Comparison of ENCODE assay signal across 18 cellular contexts in genomic region chr7:106964455-106964854, GRCh38.
DNase-seq lines count a peak whose midpoint lies in the region; ATAC-seq and TF ChIP-seq lines count a peak whose summit lies in the region.
"Had no signal": no experiment of that assay in that cellular context is flagged by ENCODE, and none has a peak within 500 bp of the region (broad histone marks: within the 10 kb centered on the region; RNA-seq: fewer than 3 reads in every experiment).

No MANE protein-coding gene starts in this region.

- peaks cover 4% of the 10 kb centered on the region for H3K27me3 Mint-ChIP-seq in GM23338 (ENCODE audit: insufficient read depth, low read depth, poor library complexity)

- peaks cover 5% of the 10 kb centered on the region; the same call in 2 of the 3 replicates for H3K9me3 Mint-ChIP-seq in GM23338
- H3K9me3 Mint-ChIP-seq: CD4-positive, alpha-beta T cell had no signal

- H3K4me2 ChIP-seq in GM23338: no peak overlapping the region
- H3K4me2 ChIP-seq: A549, KMS-11 had no signal

- H3F3A ChIP-seq in GM23338 (replicated peaks; ENCODE audit: low read depth): no peaks in the 10 kb centered on the region

- H3K4me1 ChIP-seq in GM23338 (ENCODE audit: insufficient read depth) (peaks cover 42% of the 10 kb centered on the region), tibial nerve (no peaks in the 10 kb centered on the region), SJCRH30 (no peaks in the 10 kb centered on the region)
- H3K4me1 ChIP-seq: A549, SJSA1 had no signal

- H3K4me3 ChIP-seq in GM23338: no peak overlapping the region
- no peak overlapping the region for H3K4me3 ChIP-seq in tibial nerve
- H3K4me3 ChIP-seq in SJCRH30: no peak overlapping the region
- H3K4me3 ChIP-seq: A549, SJSA1 had no signal

- peak; percentile 23 for DNase-seq in GM23338 (ENCODE audit: low spot score)
- DNase-seq in NCI-H146 (lab: John Stamatoyannopoulos, UW): peak; percentile 96
- DNase-seq in NCI-H345 treated with DMSO at 0.1 percent for 48 hours (lab: John Stamatoyannopoulos, UW; ENCODE audit: unreplicated experiment): peak; percentile 16
- DNase-seq in caudate nucleus (lab: John Stamatoyannopoulos, UW): peak in 2 of 61 donors; percentile 5 to 23
- no peak for DNase-seq in NCI-H2171 treated with DMSO at 0.1 percent for 48 hours (lab: John Stamatoyannopoulos, UW)
- DNase-seq in tibial nerve (ENCODE audit: low spot score in 2 of 2): no peak
- DNase-seq in SJCRH30: no peak
- DNase-seq: CD4-positive, alpha-beta T cell; GOT3; MM.1S; NCI-H2029; NCI-H446 treated with DMSO at 0.1 percent for 48 hours; RPMI8226; T-helper 9 cell had no signal

- H3K9me2 ChIP-seq in GM23338 (ENCODE audit: insufficient read depth): no peaks in the 10 kb centered on the region

- 32 to 33% methylated on average over 2 of the region's 2 CpGs for WGBS in tibial nerve, 2 donors

- no peak overlapping the region for H3K27ac Mint-ChIP-seq in GM23338
- H3K27ac Mint-ChIP-seq: CD4-positive, alpha-beta T cell had no signal

- H3K4me3 Mint-ChIP-seq in GM23338: no peak overlapping the region
- H3K4me3 Mint-ChIP-seq: CD4-positive, alpha-beta T cell had no signal

- no peak for TF ChIP-seq CTCF in GM23338 (conservative IDR thresholded peaks at IDR 0.05; ENCODE audit: low read depth in 2 of 2)
- no peak for TF ChIP-seq CTCF in tibial nerve (IDR thresholded peaks at IDR 0.05)

- no peak for TF ChIP-seq POLR2A in tibial nerve (IDR thresholded peaks at IDR 0.05)

- no peak overlapping the region for H3K27ac ChIP-seq in GM23338 (ENCODE audit: low read depth)
- peak overlapping the region; percentile 1 for H3K27ac ChIP-seq in caudate nucleus (ENCODE audit: low read depth, low read length)
- H3K27ac ChIP-seq in tibial nerve: no peak overlapping the region
- no peak overlapping the region for H3K27ac ChIP-seq in SJCRH30
- H3K27ac ChIP-seq: A549, KMS-11, SJSA1 had no signal

- H3K36me3 Mint-ChIP-seq in GM23338 (ENCODE audit: low read depth): no peaks in the 10 kb centered on the region

- H3K36me3 ChIP-seq in GM23338 (ENCODE audit: insufficient read depth): no peaks in the 10 kb centered on the region
- no peaks in the 10 kb centered on the region for H3K36me3 ChIP-seq in tibial nerve
- H3K36me3 ChIP-seq in SJCRH30: no peaks in the 10 kb centered on the region
- H3K36me3 ChIP-seq: SJSA1 had no signal

- TF ChIP-seq EP300 in tibial nerve (IDR thresholded peaks at IDR 0.05): no peak

- no peaks in the 10 kb centered on the region for H3K9me3 ChIP-seq in tibial nerve
- H3K9me3 ChIP-seq in SJCRH30 (replicated peaks): no peaks in the 10 kb centered on the region
- H3K9me3 ChIP-seq: A549, SJSA1 had no signal

- no peak for ATAC-seq in GM23338
- no peak for ATAC-seq in HG03280 (IDR thresholded peaks at IDR 0.05; ENCODE audit: unreplicated experiment)
- ATAC-seq: A549 had no signal

- H4K20me1 ChIP-seq in GM23338 (replicated peaks; ENCODE audit: insufficient read depth): no peaks in the 10 kb centered on the region

- H2AFZ ChIP-seq in GM23338: no peak overlapping the region

- H3K27me3 ChIP-seq in GM23338 (ENCODE audit: insufficient read depth) (no peaks in the 10 kb centered on the region), tibial nerve (no peaks in the 10 kb centered on the region), SJCRH30 (no peaks in the 10 kb centered on the region)

- peaks cover 21% of the 10 kb centered on the region for H3K4me1 Mint-ChIP-seq in GM23338

- H3K79me2 ChIP-seq in GM23338 (replicated peaks; ENCODE audit: insufficient read depth): no peaks in the 10 kb centered on the region

TF ChIP-seq in GM23338, 12 proteins besides CTCF, POLR2A, EP300 and RAD21:
- TF ChIP-seq POLR2AphosphoS5 (IDR thresholded peaks at IDR 0.05; ENCODE audit: low read depth) (no peak), ETS1 (IDR thresholded peaks at IDR 0.05) (no peak), NANOG (IDR thresholded peaks at IDR 0.05; ENCODE audit: borderline replicate concordance) (no peak), ZNF331 (CRISPR knock-in tag; IDR thresholded peaks at IDR 0.05; ENCODE audit: low read depth) (no peak), JUNB (IDR thresholded peaks at IDR 0.05; ENCODE audit: unreplicated experiment) (no peak)

Comparison
In these comparisons a context has a peak if more than half of its experiments do, and no peak if none do; other contexts are left out.
1. DNase-seq: peak in GM23338 (single experiment), NCI-H146 (single experiment) and NCI-H345 treated with DMSO at 0.1 percent for 48 hours (single experiment); none in NCI-H2171 treated with DMSO at 0.1 percent for 48 hours (single experiment), tibial nerve (0 of 2) and SJCRH30 (0 of 2).